8 cellular contexts compared by ENCODE assay signal in the genomic region with DNA sequence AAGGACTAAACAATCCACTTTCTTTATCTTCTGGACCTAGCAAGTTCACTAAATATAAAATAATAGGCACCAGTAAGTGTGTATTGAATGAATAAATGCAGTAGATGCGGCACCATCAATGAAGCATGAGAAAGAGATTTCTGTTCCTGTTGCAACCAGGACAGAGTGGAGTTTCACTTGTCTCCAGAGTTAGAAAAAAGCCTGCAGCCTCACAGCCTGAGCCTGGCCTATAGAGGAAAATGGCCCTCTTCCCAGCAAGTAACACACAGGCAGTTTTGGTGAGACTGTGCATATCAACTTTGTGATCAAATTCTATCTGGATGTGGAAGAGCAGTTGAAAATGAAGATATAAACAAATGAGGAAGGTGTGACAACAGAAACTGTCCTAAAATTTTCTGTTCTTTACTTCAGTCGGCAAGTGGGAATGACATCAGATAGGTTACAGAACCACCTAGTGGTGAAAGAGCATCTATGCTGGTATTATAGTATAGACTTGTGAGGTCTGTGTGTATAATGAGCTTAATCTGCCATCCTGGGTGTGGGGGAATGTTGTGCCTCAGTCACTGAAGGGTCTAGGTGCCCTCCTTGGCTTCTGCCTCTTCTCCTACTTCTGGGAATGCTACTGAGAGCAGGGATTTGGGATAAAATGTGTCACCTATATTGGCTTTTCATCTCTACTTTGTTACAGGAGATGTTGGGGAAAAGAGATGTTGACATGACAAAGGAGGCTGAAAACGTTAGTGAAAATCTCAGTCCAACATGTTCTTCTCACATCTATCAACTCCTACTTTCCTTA. TPM values are rescaled to one million over a fixed set of nuclear protein-coding genes. Genes with fewer than 3 reads are reported as not detected.
A peak's percentile ranks its signal among the peaks of the same experiment; 100 is the strongest.
DNase-seq lines count a peak whose midpoint lies in the region; ATAC-seq, FAIRE-seq and TF ChIP-seq lines count a peak whose summit lies in the region.

No MANE protein-coding gene starts in this region.

- H4K20me1 ChIP-seq in MM.1S (ENCODE audit: insufficient read depth, low read length) (no peaks in the 10 kb centered on the region), SU-DHL-6 (ENCODE audit: low read depth, low read length) (no peaks in the 10 kb centered on the region)

- H3K79me2 ChIP-seq in MM.1S (ENCODE audit: low read length): no peaks in the 10 kb centered on the region
- H3K79me2 ChIP-seq in SU-DHL-6 (ENCODE audit: insufficient read depth, low read length): no peaks in the 10 kb centered on the region

- H3K9ac ChIP-seq in MM.1S (ENCODE audit: low read length) (no peak overlapping the region), SU-DHL-6 (ENCODE audit: low read length) (no peak overlapping the region)

- H3K4me3 ChIP-seq in MM.1S (ENCODE audit: low read length): no peak overlapping the region
- no peak overlapping the region for H3K4me3 ChIP-seq in SU-DHL-6 (ENCODE audit: insufficient read depth, low read length, poor library complexity, severe bottlenecking)
- H3K4me3 ChIP-seq in psoas muscle: no peak overlapping the region

- DNase-seq in AG08396 (ENCODE audit: low spot score) (peak; percentile 30), GM12892 (ENCODE audit: insufficient read length) (no peak), MM.1S (peak; percentile 58), fibroblast of the conjunctiva (ENCODE audit: low read depth) (peak; percentile 51), psoas muscle (no peak), GM19240 (ENCODE audit: insufficient read length, low spot score) (no peak)

- H2AFZ ChIP-seq in MM.1S (ENCODE audit: low read length) (peak overlapping the region; percentile 32), SU-DHL-6 (ENCODE audit: low read depth, low read length, severe bottlenecking) (peak overlapping the region; percentile 31)

- 28 to 38% (median 30%) methylated on average over 3 of the region's 3 CpGs for WGBS in psoas muscle, 3 donors

- H3K9me3 ChIP-seq in MM.1S (replicated peaks; ENCODE audit: insufficient read depth, low read length) (no peaks in the 10 kb centered on the region), SU-DHL-6 (ENCODE audit: insufficient read depth, low read length) (no peaks in the 10 kb centered on the region), psoas muscle (no peaks in the 10 kb centered on the region)

- TF ChIP-seq CTCF in MM.1S (IDR thresholded peaks at IDR 0.05; ENCODE audit: low read length) (peak; percentile 76), SU-DHL-6 (IDR thresholded peaks at IDR 0.05; ENCODE audit: insufficient read depth, low read length, poor library complexity, severe bottlenecking) (peak; percentile 38), psoas muscle (IDR thresholded peaks at IDR 0.05) (peak; percentile 60)

- H3F3A ChIP-seq in MM.1S (ENCODE audit: insufficient read depth, low read length) (no peaks in the 10 kb centered on the region), SU-DHL-6 (ENCODE audit: insufficient read depth) (no peaks in the 10 kb centered on the region)

- H3K36me3 ChIP-seq in MM.1S (replicated peaks; ENCODE audit: insufficient read depth, low read length) (no peaks in the 10 kb centered on the region), SU-DHL-6 (ENCODE audit: low read length) (no peaks in the 10 kb centered on the region), psoas muscle (ENCODE audit: insufficient read depth in 1 of 2, low read depth in 1 of 2) (no peaks in the 10 kb centered on the region)

- intact Hi-C loops in psoas muscle (cut with DNase I): loop anchor here in 1 of 2 donors (10.0 kb wide), 2 partner anchors 317 to 737 kb away; a partner anchor contains a TSS

- ATAC-seq in HG02588 (IDR thresholded peaks at IDR 0.05; ENCODE audit: unreplicated experiment) (peak; percentile 95), psoas muscle (peak; percentile 53 to 81 (median 65))

- no peaks in the 10 kb centered on the region for H3K4me1 ChIP-seq in MM.1S (ENCODE audit: low read length)
- H3K4me1 ChIP-seq in psoas muscle: peaks cover 32% of the 10 kb centered on the region

- no peak for TF ChIP-seq POLR2A in GM12892 (IDR thresholded peaks at IDR 0.05; ENCODE audit: low read depth, low read length)

- FAIRE-seq in GM12892 (lab: Jason Lieb, UNC): peak; percentile 89

- H3K27ac ChIP-seq in MM.1S (ENCODE audit: low read length): no peak overlapping the region
- no peak overlapping the region for H3K27ac ChIP-seq in SU-DHL-6 (ENCODE audit: low read depth, low read length)
- H3K27ac ChIP-seq in psoas muscle: no peak overlapping the region

- H3K27me3 ChIP-seq in MM.1S (replicated peaks; ENCODE audit: insufficient read depth, low read length) (no peaks in the 10 kb centered on the region), SU-DHL-6 (ENCODE audit: low read length) (no peaks in the 10 kb centered on the region), psoas muscle (ENCODE audit: insufficient read depth in 3 of 3, low read length in 2 of 3) (no peaks in the 10 kb centered on the region)

- H3K4me2 ChIP-seq in MM.1S (ENCODE audit: low read depth, low read length) (peak overlapping the region; percentile 34; the same call in 1 of the 2 replicates), SU-DHL-6 (ENCODE audit: low read depth, low read length, poor library complexity, severe bottlenecking) (no peak overlapping the region)

- H3K9me2 ChIP-seq in MM.1S (replicated peaks; ENCODE audit: insufficient read depth, low read length): no peaks in the 10 kb centered on the region
- H3K9me2 ChIP-seq in SU-DHL-6 (replicated peaks; ENCODE audit: insufficient read depth, low read length): no peaks in the 10 kb centered on the region

RNA-seq across cellular contexts. Expression of a gene that starts 28.2 kb away (rescaled TPM):
- 25.9 TPM for polyA plus RNA-seq in GM12892 (2012; ENCODE audit: missing spikeins)
- total RNA-seq in psoas muscle: 10 to 100 TPM; 12.7 to 21.1 (median 15.6) TPM
- 10 to 100 TPM in 2 of 3 donors, 1 to 10 TPM in 1; 6.7 to 15.6 (median 14.3) TPM for polyA plus RNA-seq in psoas muscle

RNA-seq across cellular contexts. Expression of a gene that starts 28.4 kb away (rescaled TPM):
- polyA plus RNA-seq in GM12892 (2012; ENCODE audit: missing spikeins): 0.13 TPM
- total RNA-seq in psoas muscle: under 1 TPM in 1 of 4 donors, not detected in 3; 0.04 TPM
- polyA plus RNA-seq in psoas muscle: under 1 TPM in 2 of 3 donors, not detected in 1; 0.01 TPM

Comparison
In these comparisons a context has a peak if more than half of its experiments do, and no peak if none do; other contexts are left out.
1. DNase-seq: peak in AG08396 (single experiment), MM.1S (single experiment) and fibroblast of the conjunctiva (single experiment); none in GM12892 (single experiment), psoas muscle (0 of 2) and GM19240 (single experiment).
2. Peak in every context shown above with its lines, with median percentiles within 50 percentile points of each other: CTCF ChIP-seq.